In the genomic region with DNA sequence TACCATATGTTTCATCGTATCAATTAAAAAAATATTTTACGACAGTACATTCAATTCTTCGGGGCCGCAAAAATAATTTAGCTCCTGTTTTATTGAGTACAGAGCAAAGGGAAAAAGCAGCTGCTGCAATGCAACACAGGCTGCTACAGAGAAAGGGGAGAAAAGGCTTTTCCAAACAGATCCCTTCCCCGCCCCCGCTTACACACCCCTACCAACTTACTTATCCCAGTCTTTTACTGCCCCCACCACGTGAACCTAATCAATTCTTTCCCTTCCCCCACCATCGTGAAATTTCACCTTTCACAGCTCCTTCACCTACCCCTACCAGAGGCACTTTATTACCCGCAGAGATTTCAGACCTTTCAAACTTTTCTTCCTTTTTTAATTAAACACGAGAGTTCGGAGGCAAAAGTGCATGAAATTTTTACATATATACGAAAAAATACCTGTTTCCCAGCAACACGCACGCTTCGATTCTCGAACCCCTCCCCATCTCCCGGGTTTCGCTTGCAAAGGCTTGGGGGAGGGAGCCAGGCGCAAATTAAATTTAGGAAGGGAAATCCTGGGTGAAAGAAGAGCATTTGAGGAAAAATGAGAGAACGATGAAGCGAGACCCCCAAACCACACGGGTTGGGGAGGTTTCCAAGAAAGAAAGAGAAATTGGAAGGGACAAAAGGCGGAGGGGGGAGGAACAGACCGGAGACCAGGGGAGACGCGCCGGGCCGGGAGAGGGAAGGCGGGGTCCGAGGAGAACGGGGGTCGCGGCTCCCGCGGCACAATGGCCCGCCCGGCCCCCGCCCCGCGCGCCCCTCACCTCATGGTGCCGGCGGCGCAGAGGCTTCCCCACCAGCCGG, we compare ENCODE assay signal across 1 cellular context.
TF ChIP-seq lines count a peak whose summit lies in the region.

No MANE protein-coding gene starts in this region.

TF ChIP-seq in IMR-90, 13 proteins besides CTCF, POLR2A, EP300 and RAD21 (continued from another document):
- TF ChIP-seq, protein P1, sequence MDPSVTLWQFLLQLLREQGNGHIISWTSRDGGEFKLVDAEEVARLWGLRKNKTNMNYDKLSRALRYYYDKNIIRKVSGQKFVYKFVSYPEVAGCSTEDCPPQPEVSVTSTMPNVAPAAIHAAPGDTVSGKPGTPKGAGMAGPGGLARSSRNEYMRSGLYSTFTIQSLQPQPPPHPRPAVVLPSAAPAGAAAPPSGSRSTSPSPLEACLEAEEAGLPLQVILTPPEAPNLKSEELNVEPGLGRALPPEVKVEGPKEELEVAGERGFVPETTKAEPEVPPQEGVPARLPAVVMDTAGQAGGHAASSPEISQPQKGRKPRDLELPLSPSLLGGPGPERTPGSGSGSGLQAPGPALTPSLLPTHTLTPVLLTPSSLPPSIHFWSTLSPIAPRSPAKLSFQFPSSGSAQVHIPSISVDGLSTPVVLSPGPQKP (IDR thresholded peaks at IDR 0.05; ENCODE audit: borderline replicate concordance, low read depth, low read length) = no peak
- TF ChIP-seq RFX5 (IDR thresholded peaks at IDR 0.05; ENCODE audit: low read depth, low read length) (no peak), NFE2L2 (IDR thresholded peaks at IDR 0.05; ENCODE audit: low read depth, low read length) (no peak), CHD1 (IDR thresholded peaks at IDR 0.05; ENCODE audit: low read depth, low read length) (no peak), SMC3 (IDR thresholded peaks at IDR 0.05; ENCODE audit: low read depth, low read length) (no peak), MAFK (IDR thresholded peaks at IDR 0.05; ENCODE audit: low read depth, low read length) (no peak), CEBPB (IDR thresholded peaks at IDR 0.05; ENCODE audit: low read depth, low read length) (no peak), MXI1 (IDR thresholded peaks at IDR 0.05; ENCODE audit: borderline replicate concordance, low read depth, low read length) (no peak), FOS (IDR thresholded peaks at IDR 0.05; ENCODE audit: low read depth, low read length) (no peak), BHLHE40 (IDR thresholded peaks at IDR 0.05; ENCODE audit: low read depth, low read length) (no peak)
- TF ChIP-seq, protein P2, sequence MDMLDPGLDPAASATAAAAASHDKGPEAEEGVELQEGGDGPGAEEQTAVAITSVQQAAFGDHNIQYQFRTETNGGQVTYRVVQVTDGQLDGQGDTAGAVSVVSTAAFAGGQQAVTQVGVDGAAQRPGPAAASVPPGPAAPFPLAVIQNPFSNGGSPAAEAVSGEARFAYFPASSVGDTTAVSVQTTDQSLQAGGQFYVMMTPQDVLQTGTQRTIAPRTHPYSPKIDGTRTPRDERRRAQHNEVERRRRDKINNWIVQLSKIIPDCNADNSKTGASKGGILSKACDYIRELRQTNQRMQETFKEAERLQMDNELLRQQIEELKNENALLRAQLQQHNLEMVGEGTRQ (IDR thresholded peaks at IDR 0.05; ENCODE audit: low read depth, low read length) = no peak
TF ChIP-seq in IMR-90: peak in this region for 0.
